ENCODE assay signal across 8 cellular contexts in the genomic region with DNA sequence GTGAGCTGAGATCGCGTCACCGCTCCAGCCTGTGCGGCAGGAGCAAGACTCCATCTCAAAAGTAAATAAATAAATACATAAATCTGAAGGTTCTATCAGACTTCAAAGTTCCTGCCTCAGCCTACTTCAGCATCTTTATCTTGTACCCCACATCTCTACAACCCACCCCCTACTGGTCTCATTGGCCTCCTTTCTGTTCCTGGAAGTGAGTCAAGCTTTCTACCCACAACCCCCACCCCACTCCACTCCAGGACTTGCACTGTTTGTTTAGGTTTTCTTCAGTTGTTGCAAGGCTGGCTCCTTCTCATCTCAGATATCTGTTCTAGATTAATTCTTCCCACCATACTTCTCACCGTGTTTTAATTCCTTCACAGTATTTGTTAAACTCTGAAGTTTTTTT. TPM values are rescaled to one million over a fixed set of nuclear protein-coding genes. Genes with fewer than 3 reads are reported as not detected.
A peak's percentile ranks its signal among the peaks of the same experiment; 100 is the strongest.
DNase-seq lines count a peak whose midpoint lies in the region; ATAC-seq and TF ChIP-seq lines count a peak whose summit lies in the region.

No MANE protein-coding gene starts in this region.

- H2AFZ ChIP-seq in osteoblast (ENCODE audit: low read length) = peak overlapping the region; percentile 100

- H3K27me3 Mint-ChIP-seq in activated CD8-positive, alpha-beta memory T cell treated with anti-CD3 and anti-CD28 coated beads, Interleukin-2, amount 10 ng/mL, durations not matched to agents 7 days and 5 days = no peaks in the 10 kb centered on the region

- H3K36me3 ChIP-seq in osteoblast (ENCODE audit: insufficient read depth, low read length) = peaks cover 15% of the 10 kb centered on the region

- CTCF ChIA-PET in activated CD8-positive, alpha-beta memory T cell treated with anti-CD3 and anti-CD28 coated beads, Interleukin-2, amount 10 ng/mL, durations not matched to agents 7 days and 5 days (lab: Charles Lee) = interaction anchor here (0.5 to 1.2 kb wide), 2 partner anchors 10 to 56 kb away, joined by 5 to 9 read pairs; a partner anchor contains a TSS

- H3K27ac Mint-ChIP-seq in activated CD8-positive, alpha-beta memory T cell treated with anti-CD3 and anti-CD28 coated beads, Interleukin-2, amount 10 ng/mL, durations not matched to agents 7 days and 5 days = peak overlapping the region; percentile 89

- DNase-seq in activated CD8-positive, alpha-beta memory T cell treated with anti-CD3 and anti-CD28 coated beads, Interleukin-2, amount 10 ng/mL, durations not matched to agents 7 days and 5 days = peak; percentile 74
- no peak for DNase-seq in activated CD8-positive, alpha-beta memory T cell treated with anti-CD3 and anti-CD28 coated beads, Interleukin-2, amount 50 U/mL, for 48 hours
- peak; percentile 27 for DNase-seq in UCSD-AML1 (lab: John Stamatoyannopoulos, UW; ENCODE audit: unreplicated experiment)
- peak; percentile 15 for DNase-seq in effector CD4-positive, alpha-beta T cell
- no peak for DNase-seq in osteoblast (ENCODE audit: insufficient read length, low spot score, missing footprints)
- DNase-seq in NCI-H510A (lab: John Stamatoyannopoulos, UW) = no peak
- no peak for DNase-seq in NCI-H226

- ATAC-seq in activated CD8-positive, alpha-beta memory T cell treated with anti-CD3 and anti-CD28 coated beads, Interleukin-2, amount 10 ng/mL, durations not matched to agents 7 days and 5 days = peak; percentile 48
- no peak for ATAC-seq in HG03039 (IDR thresholded peaks at IDR 0.05; ENCODE audit: unreplicated experiment)

- no peaks in the 10 kb centered on the region for H3K9me3 ChIP-seq in osteoblast (ENCODE audit: low read depth, low read length)

- H3K4me2 ChIP-seq in osteoblast (ENCODE audit: insufficient read depth, low read length) = peak overlapping the region; percentile 91

- H3K4me1 Mint-ChIP-seq in activated CD8-positive, alpha-beta memory T cell treated with anti-CD3 and anti-CD28 coated beads, Interleukin-2, amount 10 ng/mL, durations not matched to agents 7 days and 5 days = peaks cover 46% of the 10 kb centered on the region

- TF ChIP-seq CTCF in osteoblast (IDR thresholded peaks at IDR 0.05; ENCODE audit: extremely low read depth, low read depth, low read length) = no peak

- H3K27ac ChIP-seq in osteoblast (ENCODE audit: low read depth, low read length) = peak overlapping the region; percentile 97

- H3K4me1 ChIP-seq in osteoblast (ENCODE audit: insufficient read depth, low read length) = peaks cover 44% of the 10 kb centered on the region

- H3K36me3 Mint-ChIP-seq in activated CD8-positive, alpha-beta memory T cell treated with anti-CD3 and anti-CD28 coated beads, Interleukin-2, amount 10 ng/mL, durations not matched to agents 7 days and 5 days = peaks cover 28% of the 10 kb centered on the region

- H3K4me3 ChIP-seq in osteoblast (ENCODE audit: insufficient read depth, low read length) = peak overlapping the region; percentile 98

- no peaks in the 10 kb centered on the region for H3K27me3 ChIP-seq in osteoblast (ENCODE audit: insufficient read depth, low read length)

- H3K4me3 Mint-ChIP-seq in activated CD8-positive, alpha-beta memory T cell treated with anti-CD3 and anti-CD28 coated beads, Interleukin-2, amount 10 ng/mL, durations not matched to agents 7 days and 5 days = peak overlapping the region; percentile 99

- no peaks in the 10 kb centered on the region for H3K9me3 Mint-ChIP-seq in activated CD8-positive, alpha-beta memory T cell treated with anti-CD3 and anti-CD28 coated beads, Interleukin-2, amount 10 ng/mL, durations not matched to agents 7 days and 5 days (ENCODE audit: low read depth)

- peaks cover 13% of the 10 kb centered on the region for H4K20me1 ChIP-seq in osteoblast (ENCODE audit: insufficient read depth, low read length)

- H3K79me2 ChIP-seq in osteoblast (ENCODE audit: insufficient read depth, low read length) = peaks cover 38% of the 10 kb centered on the region

RNA-seq across cellular contexts. Expression of a gene that starts 0.7 kb away (rescaled TPM):
- 10 to 100 TPM; 77.3 to 92.4 TPM for total RNA-seq in activated CD8-positive, alpha-beta memory T cell treated with anti-CD3 and anti-CD28 coated beads, Interleukin-2, amount 10 ng/mL, durations not matched to agents 7 days and 5 days
- total RNA-seq in osteoblast = 78.5 and 85.2 TPM in 2 replicates

RNA-seq across cellular contexts. Expression of a gene that starts 10.9 kb away (rescaled TPM):
- total RNA-seq in activated CD8-positive, alpha-beta memory T cell treated with anti-CD3 and anti-CD28 coated beads, Interleukin-2, amount 10 ng/mL, durations not matched to agents 7 days and 5 days = 100 to 1,000 TPM; 167 to 183 TPM
- total RNA-seq in osteoblast = 55.1 and 56.8 TPM in 2 replicates

RNA-seq across cellular contexts. Expression of a gene that starts 23.7 kb away (rescaled TPM):
- 10 to 100 TPM; 18.5 to 20.7 TPM for total RNA-seq in activated CD8-positive, alpha-beta memory T cell treated with anti-CD3 and anti-CD28 coated beads, Interleukin-2, amount 10 ng/mL, durations not matched to agents 7 days and 5 days
- 29.7 and 29.8 TPM in 2 replicates for total RNA-seq in osteoblast

Comparison
In these comparisons a context has a peak if more than half of its experiments do, and no peak if none do; other contexts are left out.
1. DNase-seq: peak in activated CD8-positive, alpha-beta memory T cell treated with anti-CD3 and anti-CD28 coated beads, Interleukin-2, amount 10 ng/mL, durations not matched to agents 7 days and 5 days (single experiment), UCSD-AML1 (single experiment) and effector CD4-positive, alpha-beta T cell (single experiment); none in activated CD8-positive, alpha-beta memory T cell treated with anti-CD3 and anti-CD28 coated beads, Interleukin-2, amount 50 U/mL, for 48 hours (single experiment), osteoblast (single experiment), NCI-H510A (single experiment) and NCI-H226 (single experiment).